Comparison of ENCODE assay signal across 1 cellular context in genomic region chr3:197298858-197299854, GRCh38.
TF ChIP-seq lines count a peak whose summit lies in the region.

No MANE protein-coding gene starts in this region.

TF ChIP-seq in Ishikawa, 13 proteins besides CTCF, POLR2A, EP300 and RAD21 (continued from another document):
- TF ChIP-seq REST (IDR thresholded peaks at IDR 0.05; ENCODE audit: low read depth) (no peak), YY1 (IDR thresholded peaks at IDR 0.05; ENCODE audit: low read depth) (no peak)
